In genomic region chr13:45411631-45412030, GRCh38 we compare ENCODE assay signal across 15 cellular contexts. TPM values are rescaled to one million over a fixed set of nuclear protein-coding genes. Genes with fewer than 3 reads are reported as not detected.
DNase-seq lines count a peak whose midpoint lies in the region; ATAC-seq and TF ChIP-seq lines count a peak whose summit lies in the region.
"Had no signal": no experiment of that assay in that cellular context is flagged by ENCODE, and none has a peak within 500 bp of the region (broad histone marks: within the 10 kb centered on the region; RNA-seq: fewer than 3 reads in every experiment).

No MANE protein-coding gene starts in this region.

- H3K4me3 Mint-ChIP-seq in CD4-positive, CD25-positive, alpha-beta regulatory T cell: no peak overlapping the region
- no peak overlapping the region for H3K4me3 Mint-ChIP-seq in GM23338

- WGBS in esophagus muscularis mucosa: 86% methylated on average over 4 of the region's 4 CpGs

- H3K36me3 ChIP-seq in CD4-positive, CD25-positive, alpha-beta regulatory T cell (ENCODE audit: control insufficient read depth, insufficient read depth, low read length): peaks cover 43% of the 10 kb centered on the region
- H3K36me3 ChIP-seq in GM23338 (ENCODE audit: insufficient read depth) (peaks cover under 1% of the 10 kb centered on the region; the same call in 1 of the 2 replicates), esophagus muscularis mucosa (peaks cover 28 to 45% (median 36%) of the 10 kb centered on the region in 4 donors), gastrocnemius medialis (peaks cover 0 to 24% of the 10 kb centered on the region in 2 donors), PC-9 (ENCODE audit: low read depth) (0 out of 2 replicates have a peak, but pooled peaks cover 4% of the 10 kb centered on the region)

- peak overlapping the region; percentile 10 to 48 (median 48) for H3K27ac Mint-ChIP-seq in CD4-positive, CD25-positive, alpha-beta regulatory T cell
- no peak overlapping the region for H3K27ac Mint-ChIP-seq in GM23338

- peaks cover 6% of the 10 kb centered on the region; the same call in 1 of the 2 replicates for H4K20me1 ChIP-seq in GM23338 (replicated peaks; ENCODE audit: insufficient read depth)
- H4K20me1 ChIP-seq in PC-9 (ENCODE audit: insufficient read depth): no peaks in the 10 kb centered on the region

- in situ Hi-C loops in gastrocnemius medialis (cut with MboI; ENCODE audit: low sequenced_read_pairs in 4 of 4): no loop called here

- ATAC-seq in CD4-positive, CD25-positive, alpha-beta regulatory T cell (ENCODE audit: low read depth in 2 of 2): no peak
- ATAC-seq in GM23338: no peak
- ATAC-seq in gastrocnemius medialis: no peak

- intact Hi-C loops in esophagus muscularis mucosa (cut with DNase I): no loop called here
- intact Hi-C loops in gastrocnemius medialis (cut with DNase I; ENCODE audit: low total_unique reads): no loop called here
- intact Hi-C loops in PC-9 (cut with micrococcal nuclease; ENCODE audit: unreplicated experiment): no loop called here

- no peaks in the 10 kb centered on the region for H3K9me3 Mint-ChIP-seq in CD4-positive, CD25-positive, alpha-beta regulatory T cell
- H3K9me3 Mint-ChIP-seq in GM23338: no peaks in the 10 kb centered on the region

- no peaks in the 10 kb centered on the region for H3K9me3 ChIP-seq in CD4-positive, CD25-positive, alpha-beta regulatory T cell (ENCODE audit: control insufficient read depth in 2 of 2, low read length in 2 of 2)
- H3K9me3 ChIP-seq in esophagus muscularis mucosa (no peaks in the 10 kb centered on the region), gastrocnemius medialis (no peaks in the 10 kb centered on the region), PC-9 (ENCODE audit: insufficient read depth, low read depth) (no peaks in the 10 kb centered on the region)
- H3K9me3 ChIP-seq: Caco-2, Peyer's patch had no signal

- H3K79me2 ChIP-seq in GM23338 (replicated peaks; ENCODE audit: insufficient read depth): 0 out of 2 replicates have a peak, but pooled peaks cover 4% of the 10 kb centered on the region
- H3K79me2 ChIP-seq in PC-9 (ENCODE audit: low read depth): no peaks in the 10 kb centered on the region

- H3F3A ChIP-seq in GM23338 (replicated peaks; ENCODE audit: low read depth) (0 out of 2 replicates have a peak, but pooled peaks cover 4% of the 10 kb centered on the region), PC-9 (ENCODE audit: insufficient read depth, low read depth) (peaks cover 4% of the 10 kb centered on the region; the same call in 1 of the 2 replicates)

- POLR2A ChIA-PET in PC-9 (lab: Charles Lee; ENCODE audit: unreplicated experiment): no interaction called here

- TF ChIP-seq CTCF in GM23338 (conservative IDR thresholded peaks at IDR 0.05; ENCODE audit: low read depth in 2 of 2) (no peak), esophagus muscularis mucosa (IDR thresholded peaks at IDR 0.05) (no peak), gastrocnemius medialis (IDR thresholded peaks at IDR 0.05 in 4 of 5, conservative IDR thresholded peaks at IDR 0.05 in 1 of 5) (no peak), PC-9 (conservative IDR thresholded peaks at IDR 0.05) (no peak)

- H3K27ac ChIP-seq in CD4-positive, CD25-positive, alpha-beta regulatory T cell (ENCODE audit: insufficient read depth, low read length, poor library complexity, severe bottlenecking): no peak overlapping the region
- H3K27ac ChIP-seq in GM23338 (ENCODE audit: low read depth): peak overlapping the region; percentile 69; the same call in 1 of the 2 replicates
- no peak overlapping the region for H3K27ac ChIP-seq in esophagus muscularis mucosa (replicated peaks in 1 of 4)
- peak overlapping the region; percentile 91 to 99 (median 94) for H3K27ac ChIP-seq in gastrocnemius medialis
- no peak overlapping the region for H3K27ac ChIP-seq in PC-9
- H3K27ac ChIP-seq: Peyer's patch had no signal

- BruUV-seq in PC-9 (replicated peaks; lab: Mats Ljungman, UMichigan): no TSS peak

- H3K4me1 ChIP-seq in CD4-positive, CD25-positive, alpha-beta regulatory T cell (ENCODE audit: control insufficient read depth, insufficient read depth, low read length, poor library complexity, severe bottlenecking): peaks cover 12% of the 10 kb centered on the region
- no peaks in the 10 kb centered on the region for H3K4me1 ChIP-seq in GM23338 (ENCODE audit: insufficient read depth)
- peaks cover 12 to 34% (median 22%) of the 10 kb centered on the region in 4 donors for H3K4me1 ChIP-seq in esophagus muscularis mucosa
- H3K4me1 ChIP-seq in gastrocnemius medialis: peaks cover 48 to 49% of the 10 kb centered on the region in 2 donors
- H3K4me1 ChIP-seq in PC-9 (replicated peaks; ENCODE audit: insufficient read depth): peaks cover 3% of the 10 kb centered on the region

- DNase-seq in CD4-positive, CD25-positive, alpha-beta regulatory T cell: no peak
- DNase-seq in GM23338 (ENCODE audit: low spot score): no peak
- peak; percentile 4 for DNase-seq in esophagus muscularis mucosa (ENCODE audit: extremely low spot score)
- no peak for DNase-seq in gastrocnemius medialis
- DNase-seq in PC-9: no peak
- no peak for DNase-seq in epidermal melanocyte (ENCODE audit: insufficient read length, low spot score)
- DNase-seq in HK-2 (ENCODE audit: unreplicated experiment): no peak
- DNase-seq: Caco-2, NCI-H1048, NCI-H146, NCI-H2081, NCI-H510A, NCI-H82, Peyer's patch, SHP77 treated with DMSO at 0.1 percent for 48 hours had no signal

- peaks cover 25% of the 10 kb centered on the region for H3K36me3 Mint-ChIP-seq in CD4-positive, CD25-positive, alpha-beta regulatory T cell
- H3K36me3 Mint-ChIP-seq in GM23338 (ENCODE audit: low read depth): peaks cover 7% of the 10 kb centered on the region; the same call in 2 of the 3 replicates

- no peak overlapping the region for H3K4me3 ChIP-seq in CD4-positive, CD25-positive, alpha-beta regulatory T cell (ENCODE audit: low read depth, low read length)
- no peak overlapping the region for H3K4me3 ChIP-seq in GM23338
- no peak overlapping the region for H3K4me3 ChIP-seq in esophagus muscularis mucosa
- H3K4me3 ChIP-seq in gastrocnemius medialis: no peak overlapping the region
- no peak overlapping the region for H3K4me3 ChIP-seq in PC-9
- H3K4me3 ChIP-seq: Peyer's patch had no signal

- H3K9me2 ChIP-seq in GM23338 (ENCODE audit: insufficient read depth) (no peaks in the 10 kb centered on the region), PC-9 (ENCODE audit: insufficient read depth) (no peaks in the 10 kb centered on the region)

- H3K27me3 Mint-ChIP-seq in CD4-positive, CD25-positive, alpha-beta regulatory T cell: no peaks in the 10 kb centered on the region
- H3K27me3 Mint-ChIP-seq in GM23338 (ENCODE audit: insufficient read depth, low read depth, poor library complexity): no peaks in the 10 kb centered on the region

- no peaks in the 10 kb centered on the region for H3K27me3 ChIP-seq in CD4-positive, CD25-positive, alpha-beta regulatory T cell (ENCODE audit: control insufficient read depth, insufficient read depth, low read length)
- peaks cover 3% of the 10 kb centered on the region for H3K27me3 ChIP-seq in GM23338 (ENCODE audit: insufficient read depth)
- H3K27me3 ChIP-seq in esophagus muscularis mucosa: no peaks in the 10 kb centered on the region
- H3K27me3 ChIP-seq in gastrocnemius medialis: no peaks in the 10 kb centered on the region
- H3K27me3 ChIP-seq in PC-9 (ENCODE audit: insufficient read depth, low read depth): no peaks in the 10 kb centered on the region
- H3K27me3 ChIP-seq: Peyer's patch had no signal

- no peak overlapping the region for H2AFZ ChIP-seq in GM23338
- no peak overlapping the region for H2AFZ ChIP-seq in PC-9

- H3K4me2 ChIP-seq in GM23338: no peak overlapping the region
- H3K4me2 ChIP-seq in PC-9: no peak overlapping the region

- no peak for TF ChIP-seq EP300 in esophagus muscularis mucosa (IDR thresholded peaks at IDR 0.05)

- peaks cover 8 to 40% (median 25%) of the 10 kb centered on the region in 4 donors for H3K4me1 Mint-ChIP-seq in CD4-positive, CD25-positive, alpha-beta regulatory T cell
- H3K4me1 Mint-ChIP-seq in GM23338: no peaks in the 10 kb centered on the region

- no peak for TF ChIP-seq POLR2A in esophagus muscularis mucosa (IDR thresholded peaks at IDR 0.05; ENCODE audit: low read depth)
- no peak for TF ChIP-seq POLR2A in gastrocnemius medialis (IDR thresholded peaks at IDR 0.05)

- CTCF ChIA-PET in PC-9 (lab: Charles Lee): no interaction called here

TF ChIP-seq in GM23338, 12 proteins besides CTCF, POLR2A, EP300 and RAD21 (continues in another document):
- no peak for TF ChIP-seq EZH2 (IDR thresholded peaks at IDR 0.05; ENCODE audit: low read depth, unreplicated experiment)
- TF ChIP-seq EZH2phosphoT487 (IDR thresholded peaks at IDR 0.05; ENCODE audit: unreplicated experiment): no peak
- TF ChIP-seq ETS1 (IDR thresholded peaks at IDR 0.05): no peak
- TF ChIP-seq JUNB (IDR thresholded peaks at IDR 0.05; ENCODE audit: unreplicated experiment): no peak

RNA-seq across cellular contexts. Expression of gene SLC25A30, which starts 6.5 kb away (rescaled TPM):
- total RNA-seq in CD4-positive, CD25-positive, alpha-beta regulatory T cell: 22.9 TPM
- 1 to 10 TPM in 3 of 4 donors, under 1 TPM in 1; 0.41 to 2.8 (median 1.6) TPM for polyA plus RNA-seq in CD4-positive, CD25-positive, alpha-beta regulatory T cell
- 4.3 and 7.5 TPM in 2 replicates for total RNA-seq in GM23338 (2014; rRNA removed; shearing (Covaris generic))
- 1.6 and 2.0 TPM in 2 replicates for polyA plus RNA-seq in GM23338 (2016; fragmentation: Nextera tagmentation; extraction: Ambion mirVana)
- total RNA-seq in esophagus muscularis mucosa (10 to 100 TPM in 3 of 4 donors, 1 to 10 TPM in 1; 8.8 to 13.4 (median 10.3) TPM), gastrocnemius medialis (10 to 100 TPM in 3 of 4 donors, 1 to 10 TPM in 1; 4.2 to 27.1 (median 14.6) TPM), PC-9 (2021) (11.2 and 12.5 TPM in 2 replicates)

RNA-seq across cellular contexts. Expression of gene COG3, which starts 53.1 kb away (rescaled TPM):
- total RNA-seq in CD4-positive, CD25-positive, alpha-beta regulatory T cell: 48.9 TPM
- polyA plus RNA-seq in CD4-positive, CD25-positive, alpha-beta regulatory T cell: 10 to 100 TPM; 18.0 to 34.8 (median 29.3) TPM
- total RNA-seq in GM23338 (2014; rRNA removed; shearing (Covaris generic)): 15.6 and 23.9 TPM in 2 replicates
- 17.1 and 18.6 TPM in 2 replicates for polyA plus RNA-seq in GM23338 (2016; fragmentation: Nextera tagmentation; extraction: Ambion mirVana)
- 10 to 100 TPM; 17.7 to 28.2 (median 21.3) TPM for total RNA-seq in esophagus muscularis mucosa
- 10 to 100 TPM; 10.4 to 20.3 (median 17.8) TPM for total RNA-seq in gastrocnemius medialis
- total RNA-seq in PC-9 (2021): 20.4 and 22.3 TPM in 2 replicates

Comparison
In these comparisons a context has a peak if more than half of its experiments do, and no peak if none do; other contexts are left out.
1. H3K27ac ChIP-seq: peak in GM23338 (single experiment) and gastrocnemius medialis (4 of 4); none in CD4-positive, CD25-positive, alpha-beta regulatory T cell (single experiment), esophagus muscularis mucosa (0 of 4) and PC-9 (single experiment).